In the genomic region with DNA sequence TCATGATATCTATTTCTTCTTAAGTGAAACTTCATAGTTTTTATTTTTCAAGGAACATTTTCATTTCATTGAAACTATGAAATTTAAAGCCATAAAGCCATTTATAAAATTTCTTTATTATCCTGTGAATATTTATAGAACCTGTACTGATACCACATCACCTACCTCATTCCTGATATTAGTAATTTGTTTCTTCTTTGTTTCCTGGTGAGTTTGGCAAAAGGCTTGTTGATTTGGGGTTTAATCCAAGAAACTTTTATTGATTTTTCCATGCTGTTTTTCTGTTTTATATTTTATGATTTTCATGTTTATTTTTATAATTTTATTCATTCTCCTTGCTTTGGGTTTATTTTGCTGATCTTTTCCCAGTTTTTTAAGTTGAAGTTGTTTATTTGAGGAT, we compare ENCODE assay signal across 28 cellular contexts.
"Had no signal": no experiment of that assay in that cellular context is flagged by ENCODE, and none has a peak within 500 bp of the region (broad histone marks: within the 10 kb centered on the region; RNA-seq: fewer than 3 reads in every experiment).

No MANE protein-coding gene starts in this region.

- H3K36me3 ChIP-seq: left lung, neural progenitor cell, neutrophil, right atrium auricular region, stomach, thyroid gland, transverse colon, upper lobe of left lung, vagina had no signal

- H3K9ac ChIP-seq: neural progenitor cell had no signal

- DNase-seq: islet precursor cell; kidney glomerular epithelial cell; left cardiac atrium; left lung; mesendoderm; naive B cell; natural killer cell; nephron progenitor cell; occipital lobe; stimulated activated CD4-positive, alpha-beta T cell treated with anti-CD3 and anti-CD28 coated beads, Interleukin-12 subunit alpha, Interleukin-12 subunit beta, amount 100 ng/mL, for 4 hours; stimulated activated CD4-positive, alpha-beta T cell treated with anti-CD3 and anti-CD28 coated beads, Interleukin-15, amount 100 ng/mL, for 24 hours; stimulated activated CD4-positive, alpha-beta T cell treated with anti-CD3 and anti-CD28 coated beads, Interleukin-2, amount 100 ng/mL, for 24 hours; stimulated activated CD4-positive, alpha-beta T cell treated with anti-CD3 and anti-CD28 coated beads, Interleukin-4, amount 100 ng/mL, for 1 hour; stimulated activated naive B cell treated with anti-CD40 and anti-IgM and Interleukin-4, amounts not matched to agents 10 μg/mL and 1 μg/mL and 100 μg/mL, for 72 hours; stimulated activated naive CD8-positive, alpha-beta T cell treated with anti-CD3 and anti-CD28 coated beads, Interleukin-15, Interleukin-2, amounts not matched to agents 100 U/mL and 50 U/mL, for 24 hours; stomach; testis; thyroid gland; transverse colon; upper lobe of left lung had no signal

- H3K4me3 ChIP-seq: hepatocyte, left lung, lung, neural progenitor cell, right atrium auricular region, skin epidermis, stomach, testis, thyroid gland, transverse colon, upper lobe of left lung, vagina had no signal

- H3K9me3 ChIP-seq: neutrophil, testis, thyroid gland, transverse colon, vagina had no signal

- ATAC-seq: left cardiac atrium; left lung; natural killer cell; sciatic nerve; stimulated activated naive B cell treated with anti-CD40 and anti-IgM and Interleukin-4, amounts not matched to agents 10 μg/mL and 1 μg/mL and 100 μg/mL, for 72 hours; stimulated activated naive CD8-positive, alpha-beta T cell treated with anti-CD3 and anti-CD28 coated beads, Interleukin-15, Interleukin-2, amounts not matched to agents 100 U/mL and 50 U/mL, for 24 hours had no signal

- H3K27me3 ChIP-seq: hepatocyte, left lung, neural progenitor cell, neutrophil, right atrium auricular region, stomach, testis, thyroid gland, transverse colon, upper lobe of left lung, vagina had no signal

- H3K4me1 ChIP-seq: left lung, neural progenitor cell, right atrium auricular region, stomach, testis, thyroid gland, transverse colon, upper lobe of left lung, vagina had no signal

- H3K27ac ChIP-seq: hepatocyte, left lung, neural progenitor cell, neutrophil, right atrium auricular region, skin epidermis, stomach, testis, thyroid gland, transverse colon, upper lobe of left lung, vagina had no signal
